9 cellular contexts compared by ENCODE assay signal in the genomic region with DNA sequence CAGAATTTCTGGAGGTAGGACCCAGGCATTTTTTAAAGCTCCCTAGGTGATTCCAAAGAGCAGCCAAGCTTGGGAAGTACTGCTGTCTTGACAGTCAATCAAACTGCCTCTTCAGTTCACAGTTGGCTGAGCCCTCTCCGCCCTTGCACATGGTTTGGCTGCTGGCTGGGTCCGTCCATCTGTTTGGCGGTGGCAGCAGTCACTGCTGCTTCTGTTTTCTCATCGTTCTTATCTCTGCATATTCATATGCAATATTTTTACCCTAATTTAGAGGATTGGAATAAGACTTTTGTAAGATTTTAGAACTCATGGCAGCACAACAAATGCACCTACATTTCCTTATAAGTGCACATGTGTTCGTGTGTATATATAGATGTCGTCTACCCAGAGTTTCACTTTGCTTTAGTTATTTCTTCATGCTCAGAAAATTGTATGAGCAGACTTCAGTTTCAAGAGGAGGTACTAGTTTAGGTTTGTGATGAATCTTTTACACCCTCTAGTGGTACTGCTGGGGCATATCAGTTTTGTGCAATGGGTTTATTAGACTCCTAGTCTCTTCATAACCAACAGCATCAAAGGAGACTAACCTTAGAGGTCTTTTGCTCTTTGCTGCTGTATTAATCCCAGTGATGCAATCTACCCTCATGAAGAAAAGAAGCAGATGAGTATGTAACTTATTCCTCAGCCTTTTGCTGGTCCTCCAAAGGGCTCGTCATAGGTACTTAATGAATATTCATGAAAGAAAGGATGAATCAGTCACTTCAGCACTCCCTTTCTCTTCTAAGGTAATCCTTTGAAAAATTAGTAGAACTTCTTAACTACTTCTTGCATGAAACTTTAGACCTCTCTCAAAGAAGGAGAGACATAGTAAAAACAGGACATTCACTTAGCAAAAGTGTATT. TPM values are rescaled to one million over a fixed set of nuclear protein-coding genes. Genes with fewer than 3 reads are reported as not detected.
DNase-seq lines count a peak whose midpoint lies in the region; ATAC-seq, FAIRE-seq and TF ChIP-seq lines count a peak whose summit lies in the region.
"Had no signal": no experiment of that assay in that cellular context is flagged by ENCODE, and none has a peak within 500 bp of the region (broad histone marks: within the 10 kb centered on the region; RNA-seq: fewer than 3 reads in every experiment).

No MANE protein-coding gene starts in this region.

- no peak for FAIRE-seq in urothelium cell line (lab: Jason Lieb, UNC)

- TF ChIP-seq CTCF in AG09319 (IDR thresholded peaks at IDR 0.05; ENCODE audit: low read depth, low read length) (peak; percentile 87), GM12873 (IDR thresholded peaks at IDR 0.05; ENCODE audit: insufficient read depth, low read depth, low read length, missing control alignments) (peak; percentile 88), RWPE1 (conservative IDR thresholded peaks at IDR 0.05; ENCODE audit: low read depth) (peak; percentile 83)

- peak; percentile 81 for ATAC-seq in HG02571 (IDR thresholded peaks at IDR 0.05; ENCODE audit: unreplicated experiment)

- DNase-seq in AG09319 (ENCODE audit: extremely low read depth, low read depth) = peak; percentile 60
- DNase-seq in M059J (ENCODE audit: low read depth) = peak; percentile 83
- DNase-seq in RWPE1 (ENCODE audit: low spot score) = peak; percentile 62
- DNase-seq in dermis blood vessel endothelial cell = peak; percentile 63
- DNase-seq in medulla oblongata (ENCODE audit: extremely low spot score) = peak; percentile 77
- peak; percentile 60 for DNase-seq in urothelium cell line (ENCODE audit: low spot score)

- POLR2A ChIA-PET in RWPE1 (lab: Yijun Ruan, JAX; ENCODE audit: low non-redundant PET) = no interaction called here

- H3K27ac ChIP-seq in RWPE1 = no peak overlapping the region

- CTCF ChIA-PET in RWPE1 (lab: Yijun Ruan, JAX) = interaction anchor here (1.0 kb wide), 2 partner anchors 12 to 749 kb away, joined by 3 to 4 read pairs; no protein-coding TSS in a partner anchor

RNA-seq across cellular contexts. Expression of a gene that starts 44.3 kb away (rescaled TPM):
- not detected in 2 replicates for total RNA-seq in M059J (2014; rRNA removed; shearing (Covaris generic))
- not detected in 2 replicates for total RNA-seq in dermis blood vessel endothelial cell
- total RNA-seq: T-helper 2 cell treated with Interferon-gamma antibody and Interleukin-4, amounts not matched to agents 100 ng/mL and 5 ng/mL, for 36 hours had no signal
